15 cellular contexts compared by ENCODE assay signal in genomic region chr14:61703342-61704129, GRCh38. TPM values are rescaled to one million over a fixed set of nuclear protein-coding genes. Genes with fewer than 3 reads are reported as not detected.
DNase-seq lines count a peak whose midpoint lies in the region; ATAC-seq, FAIRE-seq and TF ChIP-seq lines count a peak whose summit lies in the region.
"Had no signal": no experiment of that assay in that cellular context is flagged by ENCODE, and none has a peak within 500 bp of the region (broad histone marks: within the 10 kb centered on the region; RNA-seq: fewer than 3 reads in every experiment).

No MANE protein-coding gene starts in this region.

- TF ChIP-seq EP300 in GM12878 (IDR thresholded peaks at IDR 0.05; ENCODE audit: borderline replicate concordance in 1 of 2, control insufficient read depth in 1 of 2, low read depth in 2 of 2, low read length in 2 of 2): no peak

- BruUV-seq in GM12878 (replicated peaks; lab: Mats Ljungman, UMichigan): no TSS peak

- H3K4me3 ChIP-seq in GM12878 (0 out of 2 replicates have a peak overlapping the region, but pooled peaks have one; percentile 18), retinal pigment epithelial cell (ENCODE audit: low read length) (peak overlapping the region; percentile 29), H7 (ENCODE audit: insufficient read depth, low read depth, low read length) (no peak overlapping the region)
- H3K4me3 ChIP-seq: breast epithelium, pancreas, tibial nerve had no signal

- CTCF ChIA-PET in activated CD8-positive, alpha-beta T cell treated with anti-CD3 and anti-CD28 coated beads for 36 hours (lab: Charles Lee): no interaction called here
- CTCF ChIA-PET in activated CD8-positive, alpha-beta T cell treated with anti-CD3 and anti-CD28 coated beads, Interleukin-2, amount 10 ng/mL, durations not matched to agents 7 days and 5 days (lab: Charles Lee): interaction anchor here (0.7 to 1.8 kb wide), 3 partner anchors 61 to 242 kb away, joined by 3 to 5 read pairs (median 3); no protein-coding TSS in a partner anchor
- CTCF ChIA-PET in GM12878 (lab: Yijun Ruan, JAX): interaction anchor here (1.1 to 3.6 kb wide), 4 partner anchors 12 to 228 kb away, joined by 3 to 12 read pairs (median 4); no protein-coding TSS in a partner anchor

- 0% methylated on average over 3 of the region's 3 CpGs for WGBS in GM12878 (ENCODE audit: insufficient coverage, insufficient replicate concordance, low lambda C conversion rate, missing lambda C conversion rate)

- no peak for TF ChIP-seq RAD21 in GM12878 (IDR thresholded peaks at IDR 0.05; ENCODE audit: insufficient read depth, low read depth, low read length)

- peak; percentile 38 for ATAC-seq in activated CD8-positive, alpha-beta T cell treated with anti-CD3 and anti-CD28 coated beads for 36 hours
- ATAC-seq in activated CD8-positive, alpha-beta T cell treated with anti-CD3 and anti-CD28 coated beads, Interleukin-2, amount 10 ng/mL, durations not matched to agents 7 days and 5 days: no peak
- ATAC-seq in HG02885 (IDR thresholded peaks at IDR 0.05; ENCODE audit: poor library complexity, unreplicated experiment) (peak; percentile 43), GM12878 (peak; percentile 54), GM19467 (IDR thresholded peaks at IDR 0.05; ENCODE audit: unreplicated experiment) (no peak)
- ATAC-seq: left lobe of liver, pancreas had no signal

- H3K9me3 Mint-ChIP-seq in activated CD8-positive, alpha-beta T cell treated with anti-CD3 and anti-CD28 coated beads for 36 hours: peaks cover 5% of the 10 kb centered on the region
- no peaks in the 10 kb centered on the region for H3K9me3 Mint-ChIP-seq in activated CD8-positive, alpha-beta T cell treated with anti-CD3 and anti-CD28 coated beads, Interleukin-2, amount 10 ng/mL, durations not matched to agents 7 days and 5 days (ENCODE audit: insufficient read depth)

- peaks cover 89% of the 10 kb centered on the region for H3K79me2 ChIP-seq in GM12878 (ENCODE audit: control insufficient read depth, insufficient read depth, low read length)

- H3K27me3 ChIP-seq in GM12878 (replicated peaks in 1 of 2; ENCODE audit: control insufficient read depth in 2 of 2, insufficient read depth in 2 of 2, low read length in 1 of 2) (no peaks in the 10 kb centered on the region), H7 (ENCODE audit: control insufficient read depth, insufficient read depth, low read length) (no peaks in the 10 kb centered on the region)
- H3K27me3 ChIP-seq: breast epithelium, pancreas, tibial nerve had no signal

- peak overlapping the region; percentile 24 for H3K4me3 Mint-ChIP-seq in activated CD8-positive, alpha-beta T cell treated with anti-CD3 and anti-CD28 coated beads for 36 hours
- H3K4me3 Mint-ChIP-seq in activated CD8-positive, alpha-beta T cell treated with anti-CD3 and anti-CD28 coated beads, Interleukin-2, amount 10 ng/mL, durations not matched to agents 7 days and 5 days: no peak overlapping the region

- TF ChIP-seq CTCF in activated CD8-positive, alpha-beta T cell treated with anti-CD3 and anti-CD28 coated beads for 36 hours (IDR thresholded peaks at IDR 0.05): no peak
- no peak for TF ChIP-seq CTCF in GM12878 (IDR thresholded peaks at IDR 0.05 in 2 of 3, conservative IDR thresholded peaks at IDR 0.05 in 1 of 3; ENCODE audit: control insufficient read depth in 2 of 3, extremely low read depth in 1 of 3, insufficient read depth in 1 of 3, low read depth in 3 of 3, low read length in 3 of 3)
- TF ChIP-seq CTCF in retinal pigment epithelial cell (conservative IDR thresholded peaks at IDR 0.05; ENCODE audit: low read depth, low read length): no peak

- no peak overlapping the region for H2AFZ ChIP-seq in GM12878 (ENCODE audit: control insufficient read depth, low read depth, low read length)

- no peak overlapping the region for H3K9ac ChIP-seq in GM12878 (ENCODE audit: control insufficient read depth, insufficient read depth, low read length)

- peak; percentile 18 for FAIRE-seq in GM12878 (lab: Jason Lieb, UNC)
- FAIRE-seq: pancreas had no signal

- SMC1A ChIA-PET in GM12878 (lab: Charles Lee; ENCODE audit: uncharacterized antibody, unreplicated experiment): interaction anchor here (0.8 to 3.9 kb wide), 8 partner anchors 12 to 371 kb away, joined by 3 to 38 read pairs (median 4); no protein-coding TSS in a partner anchor

- H3K4me2 ChIP-seq in GM12878 (ENCODE audit: control insufficient read depth, insufficient read depth): peak overlapping the region; percentile 61

- H4K20me1 ChIP-seq in GM12878 (ENCODE audit: control insufficient read depth, insufficient read depth): peaks cover 6% of the 10 kb centered on the region; the same call in 1 of the 2 replicates

- POLR2A ChIA-PET in activated CD8-positive, alpha-beta T cell treated with anti-CD3 and anti-CD28 coated beads for 36 hours (lab: Charles Lee): interaction anchor here (0.7 kb wide), 1 partner anchor 107 kb away, joined by 5 read pairs; no protein-coding TSS in a partner anchor
- POLR2A ChIA-PET in activated CD8-positive, alpha-beta T cell treated with anti-CD3 and anti-CD28 coated beads, Interleukin-2, amount 10 ng/mL, durations not matched to agents 7 days and 5 days (lab: Charles Lee): interaction anchor here (0.6 to 1.2 kb wide), 6 partner anchors 7 to 59 kb away, joined by 3 to 4 read pairs (median 4); partner anchors contain the start of genes HIF1A and SNAPC1
- POLR2A ChIA-PET in GM12878 (lab: Charles Lee): interaction anchor here (0.7 to 1.5 kb wide), 2 partner anchors 10 to 38 kb away, joined by 3 read pairs; no protein-coding TSS in a partner anchor

- H3K4me1 ChIP-seq in GM12878 (ENCODE audit: control insufficient read depth, insufficient read depth, low read length): peaks cover 9% of the 10 kb centered on the region; the same call in 1 of the 2 replicates

- in situ Hi-C loops in GM12878 (cut with MboI): no loop called here

- H3K27me3 Mint-ChIP-seq in activated CD8-positive, alpha-beta T cell treated with anti-CD3 and anti-CD28 coated beads for 36 hours: no peaks in the 10 kb centered on the region
- no peaks in the 10 kb centered on the region for H3K27me3 Mint-ChIP-seq in activated CD8-positive, alpha-beta T cell treated with anti-CD3 and anti-CD28 coated beads, Interleukin-2, amount 10 ng/mL, durations not matched to agents 7 days and 5 days (ENCODE audit: low read depth)

- peaks cover 78% of the 10 kb centered on the region for H3K4me1 Mint-ChIP-seq in activated CD8-positive, alpha-beta T cell treated with anti-CD3 and anti-CD28 coated beads for 36 hours (ENCODE audit: low read depth)
- H3K4me1 Mint-ChIP-seq in activated CD8-positive, alpha-beta T cell treated with anti-CD3 and anti-CD28 coated beads, Interleukin-2, amount 10 ng/mL, durations not matched to agents 7 days and 5 days (ENCODE audit: low read depth): peaks cover 83% of the 10 kb centered on the region

- RAD21 ChIA-PET in GM12878 (lab: Charles Lee; ENCODE audit: unreplicated experiment): interaction anchor here (0.9 to 4.3 kb wide), 4 partner anchors 12 to 46 kb away, joined by 3 to 28 read pairs (median 10); no protein-coding TSS in a partner anchor

- no peak overlapping the region; the same call in 1 of the 2 replicates for H3K27ac ChIP-seq in GM12878 (ENCODE audit: control insufficient read depth, insufficient read depth)
- H3K27ac ChIP-seq: breast epithelium, pancreas, tibial nerve had no signal

- no peak for TF ChIP-seq POLR2A in GM12878 (IDR thresholded peaks at IDR 0.05; ENCODE audit: low read depth, low read length)

- H3K9me3 ChIP-seq in GM12878 (replicated peaks; ENCODE audit: control insufficient read depth, insufficient read depth, low read length): peaks cover under 1% of the 10 kb centered on the region; the same call in 2 of the 3 replicates
- H3K9me3 ChIP-seq: breast epithelium, pancreas, tibial nerve had no signal

- intact Hi-C loops in activated CD8-positive, alpha-beta T cell treated with anti-CD3 and anti-CD28 coated beads for 36 hours (cut with micrococcal nuclease): no loop called here
- intact Hi-C loops in GM12878 (cut with micrococcal nuclease; ENCODE audit: unreplicated experiment): no loop called here

- H3K36me3 Mint-ChIP-seq in activated CD8-positive, alpha-beta T cell treated with anti-CD3 and anti-CD28 coated beads for 36 hours (ENCODE audit: low read depth): peaks cover 52% of the 10 kb centered on the region
- H3K36me3 Mint-ChIP-seq in activated CD8-positive, alpha-beta T cell treated with anti-CD3 and anti-CD28 coated beads, Interleukin-2, amount 10 ng/mL, durations not matched to agents 7 days and 5 days (ENCODE audit: low read depth): peaks cover 28% of the 10 kb centered on the region

- peak overlapping the region; percentile 55 for H3K27ac Mint-ChIP-seq in activated CD8-positive, alpha-beta T cell treated with anti-CD3 and anti-CD28 coated beads for 36 hours
- no peak overlapping the region for H3K27ac Mint-ChIP-seq in activated CD8-positive, alpha-beta T cell treated with anti-CD3 and anti-CD28 coated beads, Interleukin-2, amount 10 ng/mL, durations not matched to agents 7 days and 5 days

- H3K36me3 ChIP-seq in GM12878 (ENCODE audit: control insufficient read depth in 2 of 2, insufficient read depth in 2 of 2, low read length in 1 of 2) (no peaks in the 10 kb centered on the region), H7 (replicated peaks; ENCODE audit: control insufficient read depth, insufficient read depth, low read length) (no peaks in the 10 kb centered on the region)
- H3K36me3 ChIP-seq: breast epithelium, pancreas, tibial nerve had no signal

- no peak for DNase-seq in activated CD8-positive, alpha-beta T cell treated with anti-CD3 and anti-CD28 coated beads for 36 hours
- no peak for DNase-seq in activated CD8-positive, alpha-beta T cell treated with anti-CD3 and anti-CD28 coated beads, Interleukin-2, amount 10 ng/mL, durations not matched to agents 7 days and 5 days
- DNase-seq in GM12878 (ENCODE audit: low read depth, low spot score) (no peak), retinal pigment epithelial cell (ENCODE audit: low read depth) (no peak), COR-L47 (lab: John Stamatoyannopoulos, UW) (no peak), H7 (no peak)
- DNase-seq: activated CD4-positive, alpha-beta T cell treated with anti-CD3 and anti-CD28 coated beads, Interleukin-2, amount 50 U/mL, for 4 hours; GF-D8; NCI-H446; pancreas had no signal

RNA-seq across cellular contexts. Expression of gene HIF1A, which starts 8.2 kb away (rescaled TPM):
- 100 to 1,000 TPM; 133 to 140 TPM for total RNA-seq in activated CD8-positive, alpha-beta T cell treated with anti-CD3 and anti-CD28 coated beads for 36 hours
- 100 to 1,000 TPM; 119 to 132 TPM for total RNA-seq in activated CD8-positive, alpha-beta T cell treated with anti-CD3 and anti-CD28 coated beads, Interleukin-2, amount 10 ng/mL, durations not matched to agents 7 days and 5 days
- 247 and 270 TPM in 2 replicates for total RNA-seq in GM12878 (2013; cell fraction: nucleolus; rRNA removed)
- 89.4 and 91.4 TPM in 2 replicates for total RNA-seq in GM12878 (2014; rRNA removed)
- 90.7 and 91.9 TPM in 2 replicates for total RNA-seq in GM12878 (2014; rRNA removed; fragmentation: Illumina TruSeq; extraction: Trizol)
- total RNA-seq in GM12878 (2021): 80.7 and 84.4 TPM in 2 replicates
- polyA plus RNA-seq in GM12878 (2011; ENCODE audit: low read depth): 22.3 TPM
- polyA plus RNA-seq in GM12878 (2011; rRNA removed): 97.0 and 107 TPM in 2 replicates
- 37.8 and 42.2 TPM in 2 replicates for polyA plus RNA-seq in GM12878 (2011; cell fraction: cytosol; rRNA removed)
- 38.9 and 57.4 TPM in 2 replicates for polyA plus RNA-seq in GM12878 (2011; cell fraction: nucleus; rRNA removed)
- polyA plus RNA-seq in GM12878 (2012): 32.0 and 35.6 TPM in 2 replicates
- polyA plus RNA-seq in GM12878 (2014; fragmentation: Illumina TruSeq; extraction: Trizol): 83.3 and 103 TPM in 2 replicates
- polyA plus RNA-seq in GM12878 (2014; fragmentation: Nextera tagmentation; extraction: Ambion mirVana): 10 to 100 TPM; 18.3 to 22.3 TPM
- 51.9 and 65.7 TPM in 2 replicates for polyA plus RNA-seq in GM12878 (2014; rRNA removed)
- 10 to 100 TPM; 66.7 to 69.9 TPM for polyA plus RNA-seq in GM12878 (2016; fragmentation: Nextera tagmentation; extraction: Ambion mirVana)
- 55.7 and 109 TPM in 2 replicates for polyA minus RNA-seq in GM12878 (2011; rRNA and poly(A)+ RNA removed)
- polyA minus RNA-seq in GM12878 (2011; cell fraction: cytosol; rRNA and poly(A)+ RNA removed): 47.4 and 47.5 TPM in 2 replicates
- polyA minus RNA-seq in GM12878 (2011; cell fraction: nucleus; rRNA and poly(A)+ RNA removed): 58.2 and 99.9 TPM in 2 replicates
- total RNA-seq in H7 (2014; rRNA removed; shearing (Covaris generic)): 181 and 199 TPM in 2 replicates

RNA-seq across cellular contexts. Expression of gene SNAPC1, which starts 58.7 kb away (rescaled TPM):
- 10 to 100 TPM; 11.4 to 11.6 TPM for total RNA-seq in activated CD8-positive, alpha-beta T cell treated with anti-CD3 and anti-CD28 coated beads for 36 hours
- 1 to 10 TPM; 6.4 to 6.5 TPM for total RNA-seq in activated CD8-positive, alpha-beta T cell treated with anti-CD3 and anti-CD28 coated beads, Interleukin-2, amount 10 ng/mL, durations not matched to agents 7 days and 5 days
- total RNA-seq in GM12878 (2013; cell fraction: nucleolus; rRNA removed): 13.3 and 15.0 TPM in 2 replicates
- total RNA-seq in GM12878 (2014; rRNA removed): 4.5 and 4.9 TPM in 2 replicates
- 8.1 and 9.9 TPM in 2 replicates for total RNA-seq in GM12878 (2014; rRNA removed; fragmentation: Illumina TruSeq; extraction: Trizol)
- total RNA-seq in GM12878 (2021): 4.5 and 4.7 TPM in 2 replicates
- polyA plus RNA-seq in GM12878 (2011; ENCODE audit: low read depth): 1.8 TPM
- 12.0 and 22.9 TPM in 2 replicates for polyA plus RNA-seq in GM12878 (2011; rRNA removed)
- 4.4 and 6.9 TPM in 2 replicates for polyA plus RNA-seq in GM12878 (2011; cell fraction: cytosol; rRNA removed)
- 3.6 and 4.2 TPM in 2 replicates for polyA plus RNA-seq in GM12878 (2011; cell fraction: nucleus; rRNA removed)
- polyA plus RNA-seq in GM12878 (2012): 2.8 and 6.6 TPM in 2 replicates
- polyA plus RNA-seq in GM12878 (2014; fragmentation: Illumina TruSeq; extraction: Trizol): 7.9 and 9.6 TPM in 2 replicates
- polyA plus RNA-seq in GM12878 (2014; fragmentation: Nextera tagmentation; extraction: Ambion mirVana): 1 to 10 TPM; 5.2 to 7.0 TPM
- polyA plus RNA-seq in GM12878 (2014; rRNA removed): 3.6 and 5.6 TPM in 2 replicates
- 10 to 100 TPM in 1 of 2 experiments, 1 to 10 TPM in 1; 9.0 to 10.1 TPM for polyA plus RNA-seq in GM12878 (2016; fragmentation: Nextera tagmentation; extraction: Ambion mirVana)
- polyA minus RNA-seq in GM12878 (2011; rRNA and poly(A)+ RNA removed): 2.0 and 2.6 TPM in 2 replicates
- 2.4 and 3.1 TPM in 2 replicates for polyA minus RNA-seq in GM12878 (2011; cell fraction: cytosol; rRNA and poly(A)+ RNA removed)
- 1.8 and 2.1 TPM in 2 replicates for polyA minus RNA-seq in GM12878 (2011; cell fraction: nucleus; rRNA and poly(A)+ RNA removed)
- 11.6 and 16.7 TPM in 2 replicates for total RNA-seq in H7 (2014; rRNA removed; shearing (Covaris generic))

Comparison
In these comparisons a context has a peak if more than half of its experiments do, and no peak if none do; other contexts are left out.
1. ATAC-seq: peak in activated CD8-positive, alpha-beta T cell treated with anti-CD3 and anti-CD28 coated beads for 36 hours (single experiment), HG02885 (single experiment) and GM12878 (single experiment); none in activated CD8-positive, alpha-beta T cell treated with anti-CD3 and anti-CD28 coated beads, Interleukin-2, amount 10 ng/mL, durations not matched to agents 7 days and 5 days (single experiment) and GM19467 (single experiment).